In genomic region chr15:22895465-22896190, GRCh38 we compare ENCODE assay signal across 8 cellular contexts.
A peak's percentile ranks its signal among the peaks of the same experiment; 100 is the strongest.
DNase-seq lines count a peak whose midpoint lies in the region; ATAC-seq lines count a peak whose summit lies in the region.

No MANE protein-coding gene starts in this region.

- ATAC-seq in HG03095 (IDR thresholded peaks at IDR 0.05; ENCODE audit: unreplicated experiment) (peak; percentile 89), GM19455 (IDR thresholded peaks at IDR 0.05; ENCODE audit: unreplicated experiment) (no peak), HG03097 (IDR thresholded peaks at IDR 0.05; ENCODE audit: low FRiP score, unreplicated experiment) (no peak)

- DNase-seq in activated CD8-positive, alpha-beta memory T cell treated with anti-CD3 and anti-CD28 coated beads, Interleukin-2, amount 50 U/mL, for 48 hours = peak; percentile 62
- DNase-seq in activated CD8-positive, alpha-beta memory T cell treated with anti-CD3 and anti-CD28 coated beads for 24 hours = no peak
- DNase-seq in amniotic epithelial cell (ENCODE audit: low read depth) = peak; percentile 48
- DNase-seq in stimulated activated CD4-positive, alpha-beta T cell treated with anti-CD3 and anti-CD28 coated beads, Interleukin-4, amount 100 ng/mL, for 48 hours (ENCODE audit: low read depth in 2 of 2) = peak; percentile 12 to 23
- DNase-seq in NCI-H1436 treated with DMSO at 0.1 percent for 48 hours (lab: John Stamatoyannopoulos, UW) = no peak

Comparison
In these comparisons a context has a peak if more than half of its experiments do, and no peak if none do; other contexts are left out.
1. DNase-seq: peak in activated CD8-positive, alpha-beta memory T cell treated with anti-CD3 and anti-CD28 coated beads, Interleukin-2, amount 50 U/mL, for 48 hours (single experiment), amniotic epithelial cell (single experiment) and stimulated activated CD4-positive, alpha-beta T cell treated with anti-CD3 and anti-CD28 coated beads, Interleukin-4, amount 100 ng/mL, for 48 hours (2 of 2); none in activated CD8-positive, alpha-beta memory T cell treated with anti-CD3 and anti-CD28 coated beads for 24 hours (single experiment) and NCI-H1436 treated with DMSO at 0.1 percent for 48 hours (single experiment).